In genomic region chr6:27617046-27617687, GRCh38 we compare ENCODE assay signal across 9 cellular contexts.
DNase-seq lines count a peak whose midpoint lies in the region; ATAC-seq, FAIRE-seq and TF ChIP-seq lines count a peak whose summit lies in the region.
"Had no signal": no experiment of that assay in that cellular context is flagged by ENCODE, and none has a peak within 500 bp of the region (broad histone marks: within the 10 kb centered on the region; RNA-seq: fewer than 3 reads in every experiment).

No MANE protein-coding gene starts in this region.

- DNase-seq in AG04450 (ENCODE audit: low read depth, low spot score), result no peak
- peak; percentile 23 for DNase-seq in HEK293T (ENCODE audit: extremely low spot score)
- peak; percentile 17 for DNase-seq in astrocyte (ENCODE audit: low read depth)
- DNase-seq in lower lobe of right lung, result no peak
- DNase-seq in activated T-cell treated with anti-CD3 and anti-CD28 coated beads for 4 hours, result no peak
- DNase-seq in NCI-H187 (lab: John Stamatoyannopoulos, UW), result no peak
- DNase-seq: stimulated activated CD4-positive, alpha-beta T cell treated with anti-CD3 and anti-CD28 coated beads, Interleukin-4, amount 100 ng/mL, for 24 hours had no signal

- H2AFZ ChIP-seq in astrocyte (ENCODE audit: low read depth, low read length), result peak overlapping the region; percentile 90

- CTCF ChIA-PET in AG04450 (lab: Charles Lee), result interaction anchor here (1.0 to 1.3 kb wide), 2 partner anchors 13 to 155 kb away, joined by 4 to 5 read pairs; no protein-coding TSS in a partner anchor
- CTCF ChIA-PET in HEK293T (lab: Yijun Ruan, JAX), result interaction anchor here (0.6 to 2.2 kb wide), 5 partner anchors 8 to 305 kb away, joined by 3 to 13 read pairs (median 4); no protein-coding TSS in a partner anchor

- H3K4me3 ChIP-seq in AG04450 (ENCODE audit: low read depth, low read length), result peak overlapping the region; percentile 59
- peak overlapping the region; percentile 67 for H3K4me3 ChIP-seq in astrocyte (ENCODE audit: insufficient read depth, low read depth, low read length)
- peak overlapping the region; percentile 26 for H3K4me3 ChIP-seq in lower lobe of right lung

- FAIRE-seq in astrocyte (lab: Jason Lieb, UNC), result no peak

- H3K4me3 Mint-ChIP-seq in astrocyte (ENCODE audit: unreplicated experiment), result peak overlapping the region; percentile 88

- H3K4me1 ChIP-seq in astrocyte (ENCODE audit: insufficient read depth, low read length) (peaks cover 5% of the 10 kb centered on the region), lower lobe of right lung (no peaks in the 10 kb centered on the region)

- H3K36me3 Mint-ChIP-seq in astrocyte (ENCODE audit: low read depth, unreplicated experiment), result no peaks in the 10 kb centered on the region

- H3K4me1 Mint-ChIP-seq in astrocyte (ENCODE audit: low read depth, unreplicated experiment), result no peaks in the 10 kb centered on the region

- H3K9ac ChIP-seq in astrocyte (ENCODE audit: low read length), result peak overlapping the region; percentile 50

- TF ChIP-seq CTCF in AG04450 (IDR thresholded peaks at IDR 0.05; ENCODE audit: low read depth, low read length) (no peak), astrocyte (IDR thresholded peaks at IDR 0.05; ENCODE audit: insufficient read depth, low read depth, low read length) (no peak), lower lobe of right lung (IDR thresholded peaks at IDR 0.05) (no peak)

- no peak overlapping the region for H3K27ac ChIP-seq in AG04450 (ENCODE audit: low read depth, low read length)
- no peak overlapping the region for H3K27ac ChIP-seq in astrocyte (ENCODE audit: low read depth, low read length)
- H3K27ac ChIP-seq in lower lobe of right lung, result no peak overlapping the region

- POLR2A ChIA-PET in AG04450 (lab: Yijun Ruan, JAX), result no interaction called here
- POLR2A ChIA-PET in HEK293T (lab: Yijun Ruan, JAX), result interaction anchor here (0.6 to 2.3 kb wide), 20 partner anchors 8 to 283 kb away, joined by 3 to 15 read pairs (median 4); no protein-coding TSS in a partner anchor

- intact Hi-C loops in lower lobe of right lung (cut with DNase I), result no loop called here

- no peaks in the 10 kb centered on the region for H3K36me3 ChIP-seq in astrocyte (ENCODE audit: insufficient read depth, low read length)
- H3K36me3 ChIP-seq in lower lobe of right lung, result no peaks in the 10 kb centered on the region

- H3K79me2 ChIP-seq in astrocyte (ENCODE audit: insufficient read depth, low read length), result no peaks in the 10 kb centered on the region

- no peak for ATAC-seq in lower lobe of right lung
- no peak for ATAC-seq in GM19397 (IDR thresholded peaks at IDR 0.05; ENCODE audit: unreplicated experiment)
- ATAC-seq in GM19395 (IDR thresholded peaks at IDR 0.05; ENCODE audit: unreplicated experiment), result no peak

- H3K27ac Mint-ChIP-seq in astrocyte (ENCODE audit: unreplicated experiment), result no peak overlapping the region

- H3K4me2 ChIP-seq in astrocyte (ENCODE audit: low read length), result peak overlapping the region; percentile 89

- no peaks in the 10 kb centered on the region for H3K9me3 ChIP-seq in AG04450 (ENCODE audit: control insufficient read depth, insufficient read depth, low read length)
- H3K9me3 ChIP-seq in astrocyte (ENCODE audit: insufficient read depth, low read depth, low read length), result no peaks in the 10 kb centered on the region
- H3K9me3 ChIP-seq in lower lobe of right lung, result no peaks in the 10 kb centered on the region

- no peaks in the 10 kb centered on the region for H3K27me3 ChIP-seq in AG04450 (ENCODE audit: control insufficient read depth, insufficient read depth, low read length)
- no peaks in the 10 kb centered on the region for H3K27me3 ChIP-seq in astrocyte (ENCODE audit: insufficient read depth, low read length)
- H3K27me3 ChIP-seq in lower lobe of right lung (ENCODE audit: low read depth), result peaks cover 87% of the 10 kb centered on the region

- no peaks in the 10 kb centered on the region for H4K20me1 ChIP-seq in astrocyte (ENCODE audit: insufficient read depth, low read length)

- no peaks in the 10 kb centered on the region for H3K9me3 Mint-ChIP-seq in astrocyte (ENCODE audit: unreplicated experiment)

- peaks cover 6% of the 10 kb centered on the region for H3K27me3 Mint-ChIP-seq in astrocyte (ENCODE audit: low read depth, unreplicated experiment)

TF ChIP-seq in HEK293T, 16 proteins besides CTCF, POLR2A, EP300 and RAD21:
- TF ChIP-seq L3MBTL2 (conservative IDR thresholded peaks at IDR 0.05), result 0 out of 2 replicates have a peak, but pooled peaks have one; percentile 41
- TF ChIP-seq SUZ12 (IDR thresholded peaks at IDR 0.05), result no peak
- no peak for TF ChIP-seq HDGF (IDR thresholded peaks at IDR 0.05; ENCODE audit: borderline replicate concordance)
- no peak for TF ChIP-seq BHLHE40 (IDR thresholded peaks at IDR 0.05; ENCODE audit: borderline replicate concordance)
- TF ChIP-seq ZNF384 (IDR thresholded peaks at IDR 0.05), result 0 out of 2 replicates have a peak, but pooled peaks have one; percentile 18

Comparison
In these comparisons a context has a peak if more than half of its experiments do, and no peak if none do; other contexts are left out.
1. DNase-seq: peak in HEK293T (single experiment) and astrocyte (single experiment); none in AG04450 (single experiment), lower lobe of right lung (single experiment), activated T-cell treated with anti-CD3 and anti-CD28 coated beads for 4 hours (single experiment) and NCI-H187 (0 of 2).
2. Peak in every context shown above with its lines, with median percentiles within 50 percentile points of each other: H3K4me3 ChIP-seq.